In genomic region chr2:237618449-237618848, GRCh38 we compare ENCODE assay signal across 22 cellular contexts. TPM values are rescaled to one million over a fixed set of nuclear protein-coding genes. Genes with fewer than 3 reads are reported as not detected.
A peak's percentile ranks its signal among the peaks of the same experiment; 100 is the strongest.
DNase-seq lines count a peak whose midpoint lies in the region; ATAC-seq and TF ChIP-seq lines count a peak whose summit lies in the region.
"Had no signal": no experiment of that assay in that cellular context is flagged by ENCODE, and none has a peak within 500 bp of the region (broad histone marks: within the 10 kb centered on the region; RNA-seq: fewer than 3 reads in every experiment).

No MANE protein-coding gene starts in this region.

- H3K27ac ChIP-seq in spleen, result peak overlapping the region in 6 of 8 donors; percentile 10 to 84 (median 78)
- H3K27ac ChIP-seq: C4-2B, colonic mucosa, esophagus squamous epithelium, thyroid gland had no signal

- ATAC-seq in HG03280 (IDR thresholded peaks at IDR 0.05; ENCODE audit: unreplicated experiment) (no peak), Right ventricle myocardium superior (ENCODE audit: poor library complexity) (no peak), GM21423 (IDR thresholded peaks at IDR 0.05; ENCODE audit: unreplicated experiment) (no peak)
- ATAC-seq: activated T-cell treated with anti-CD3 and anti-CD28 coated beads, Interleukin-2, amount 50 U/mL, for 72 hours; natural killer cell treated with Interleukin-12 subunit alpha and Interleukin-12 subunit beta and Interleukin-15 and Interleukin-18, amount 100 ng/mL, for 72 hours had no signal

- H3K4me1 ChIP-seq in spleen, result peaks cover 14 to 48% (median 36%) of the 10 kb centered on the region in 6 donors
- H3K4me1 ChIP-seq: colonic mucosa had no signal

- WGBS in spleen, 5 donors, result 74 to 85% (median 82%) methylated on average over 2 of the region's 2 CpGs

- H3K9me3 ChIP-seq in spleen, result no peaks in the 10 kb centered on the region
- H3K9me3 ChIP-seq: colonic mucosa, esophagus squamous epithelium, thyroid gland had no signal

- intact Hi-C loops in spleen (cut with DNase I; ENCODE audit: low total_unique reads), result no loop called here
- intact Hi-C loops in Right ventricle myocardium superior (cut with DNase I), result no loop called here

- H3K36me3 ChIP-seq in spleen, result no peaks in the 10 kb centered on the region
- H3K36me3 ChIP-seq: colonic mucosa, esophagus squamous epithelium, thyroid gland had no signal

- TF ChIP-seq CTCF in fibroblast of villous mesenchyme (IDR thresholded peaks at IDR 0.05; ENCODE audit: insufficient read depth, low read depth, low read length), result no peak
- TF ChIP-seq CTCF in spleen (IDR thresholded peaks at IDR 0.05 in 8 of 11, conservative IDR thresholded peaks at IDR 0.05 in 3 of 11), result no peak

- no peak for TF ChIP-seq POLR2A in spleen (IDR thresholded peaks at IDR 0.05)

- DNase-seq in GM03348 (ENCODE audit: low spot score) (peak; percentile 69), amniotic epithelial cell (ENCODE audit: low read depth) (peak; percentile 78), fibroblast of villous mesenchyme (ENCODE audit: low read depth) (peak; percentile 72), spleen (no peak), NCI-H2029 treated with DMSO at 0.1 percent for 48 hours (lab: John Stamatoyannopoulos, UW) (no peak), Right ventricle myocardium superior (no peak)
- DNase-seq: activated CD4-positive, alpha-beta T cell treated with anti-CD3 and anti-CD28 coated beads, Interleukin-2, amount 10 ng/mL, durations not matched to agents 7 days and 5 days; activated T-cell treated with anti-CD3 and anti-CD28 coated beads, Interleukin-2, amount 50 U/mL, for 72 hours; amniotic stem cell; colonic mucosa; DMS79 treated with DMSO at 0.1 percent for 48 hours; esophagus squamous epithelium; NCI-H2107; SHP77 treated with DMSO at 0.1 percent for 48 hours; stimulated activated CD4-positive, alpha-beta T cell treated with anti-CD3 and anti-CD28 coated beads, Interleukin-2, amount 100 ng/mL, for 24 hours; thyroid gland had no signal

- no peaks in the 10 kb centered on the region for H3K27me3 ChIP-seq in spleen (replicated peaks in 1 of 7)
- H3K27me3 ChIP-seq: colonic mucosa, esophagus squamous epithelium, thyroid gland had no signal

- no peak overlapping the region for H3K4me3 ChIP-seq in fibroblast of villous mesenchyme (ENCODE audit: low read depth, low read length)
- H3K4me3 ChIP-seq in spleen, result no peak overlapping the region
- H3K4me3 ChIP-seq: colonic mucosa, esophagus squamous epithelium, lung, thyroid gland had no signal

RNA-seq across cellular contexts. Expression of gene LRRFIP1, which starts 8.9 kb away (rescaled TPM):
- total RNA-seq in fibroblast of villous mesenchyme, result 63.5 and 64.3 TPM in 2 replicates
- total RNA-seq in spleen, result 100 to 1,000 TPM; 110 to 164 (median 144) TPM
- 10 to 100 TPM; 40.4 to 46.3 (median 44.4) TPM for polyA plus RNA-seq in spleen
- 88.5 TPM for total RNA-seq in Right ventricle myocardium superior

RNA-seq across cellular contexts. Expression of gene RAB17, which starts 27.9 kb away (rescaled TPM):
- total RNA-seq in fibroblast of villous mesenchyme (0.43 and 0.64 TPM in 2 replicates), spleen (1 to 10 TPM in 3 of 7 donors, under 1 TPM in 1, not detected in 3; 0.46 to 2.2 (median 1.3) TPM), Right ventricle myocardium superior (4.1 TPM)
- under 1 TPM; 0.24 to 0.67 (median 0.57) TPM for polyA plus RNA-seq in spleen
- total RNA-seq: activated CD4-positive, alpha-beta T cell treated with anti-CD3 and anti-CD28 coated beads, Interleukin-2, amount 10 ng/mL, durations not matched to agents 7 days and 5 days; H4; natural killer cell treated with Interleukin-12 subunit alpha and Interleukin-12 subunit beta and Interleukin-15 and Interleukin-18, amount 100 ng/mL, for 72 hours had no signal

RNA-seq across cellular contexts. Expression of gene PRLH, which starts 52.1 kb away (rescaled TPM):
- not detected in 2 replicates for total RNA-seq in fibroblast of villous mesenchyme
- not detected for total RNA-seq in spleen
- polyA plus RNA-seq in spleen, result not detected
- not detected for total RNA-seq in Right ventricle myocardium superior
- total RNA-seq: activated CD4-positive, alpha-beta T cell treated with anti-CD3 and anti-CD28 coated beads, Interleukin-2, amount 10 ng/mL, durations not matched to agents 7 days and 5 days; activated T-cell treated with anti-CD3 and anti-CD28 coated beads, Interleukin-2, amount 50 U/mL, for 72 hours; colonic mucosa; esophagus squamous epithelium; H4; lung; natural killer cell treated with Interleukin-12 subunit alpha and Interleukin-12 subunit beta and Interleukin-15 and Interleukin-18, amount 100 ng/mL, for 72 hours; thyroid gland had no signal
- polyA plus RNA-seq: lung had no signal

Comparison
In these comparisons a context has a peak if more than half of its experiments do, and no peak if none do; other contexts are left out.
1. DNase-seq: peak in GM03348 (single experiment), amniotic epithelial cell (single experiment) and fibroblast of villous mesenchyme (single experiment); none in spleen (single experiment), NCI-H2029 treated with DMSO at 0.1 percent for 48 hours (single experiment) and Right ventricle myocardium superior (single experiment).